ENCODE assay signal across 1 cellular context in the genomic region with DNA sequence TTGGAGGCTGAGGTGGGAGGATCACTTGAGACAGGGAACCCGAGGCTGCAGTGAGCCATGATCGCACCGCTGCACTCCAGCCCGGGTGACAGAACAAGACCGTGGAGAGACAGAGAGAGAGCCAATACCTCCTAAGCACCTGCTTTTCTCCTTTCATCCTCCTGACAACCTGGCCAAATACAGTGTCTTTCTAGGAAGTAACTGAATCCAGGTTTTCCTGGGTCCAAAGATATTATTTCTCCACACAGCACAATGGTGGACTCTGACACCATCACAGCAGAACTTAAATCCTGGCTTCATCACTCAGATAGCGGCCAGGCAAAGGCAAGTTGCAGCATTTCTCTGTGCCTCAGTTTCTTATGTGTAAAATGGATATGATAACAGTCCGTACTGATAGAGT.
TF ChIP-seq lines count a peak whose summit lies in the region.

No MANE protein-coding gene starts in this region.

TF ChIP-seq in SK-N-SH, 30 proteins besides CTCF, POLR2A, EP300 and RAD21:
- TF ChIP-seq FOXM1 (IDR thresholded peaks at IDR 0.05; ENCODE audit: low read depth) (no peak), TCF12 (IDR thresholded peaks at IDR 0.05) (no peak), MEF2A (IDR thresholded peaks at IDR 0.05; ENCODE audit: borderline replicate concordance, low read depth) (no peak), POLR2AphosphoS5 (IDR thresholded peaks at IDR 0.05; ENCODE audit: low read depth, low read length) (no peak), RCOR1 (IDR thresholded peaks at IDR 0.05; ENCODE audit: low read length) (no peak), RXRA (IDR thresholded peaks at IDR 0.05; ENCODE audit: borderline replicate concordance, low read depth) (no peak), REST (IDR thresholded peaks at IDR 0.05; ENCODE audit: low read depth, low read length) (no peak), GATA2 (CRISPR knock-in tag; IDR thresholded peaks at IDR 0.05) (no peak), JUND (IDR thresholded peaks at IDR 0.05) (no peak), YY1 (IDR thresholded peaks at IDR 0.05; ENCODE audit: low read depth) (no peak), FOSL2 (IDR thresholded peaks at IDR 0.05; ENCODE audit: borderline replicate concordance, low read depth) (no peak), EZH2phosphoT487 (IDR thresholded peaks at IDR 0.05; ENCODE audit: borderline replicate concordance, low read depth) (no peak), USF1 (IDR thresholded peaks at IDR 0.05; ENCODE audit: borderline replicate concordance, low read depth) (no peak), NRF1 (IDR thresholded peaks at IDR 0.05; ENCODE audit: low read depth, low read length) (no peak), FOXJ3 (CRISPR knock-in tag; IDR thresholded peaks at IDR 0.05) (no peak), GABPA (IDR thresholded peaks at IDR 0.05; ENCODE audit: low read depth) (no peak), ZBTB33 (IDR thresholded peaks at IDR 0.05; ENCODE audit: borderline replicate concordance, low read depth) (no peak), RFX5 (IDR thresholded peaks at IDR 0.05; ENCODE audit: low read length) (no peak)
- TF ChIP-seq, protein P1, sequence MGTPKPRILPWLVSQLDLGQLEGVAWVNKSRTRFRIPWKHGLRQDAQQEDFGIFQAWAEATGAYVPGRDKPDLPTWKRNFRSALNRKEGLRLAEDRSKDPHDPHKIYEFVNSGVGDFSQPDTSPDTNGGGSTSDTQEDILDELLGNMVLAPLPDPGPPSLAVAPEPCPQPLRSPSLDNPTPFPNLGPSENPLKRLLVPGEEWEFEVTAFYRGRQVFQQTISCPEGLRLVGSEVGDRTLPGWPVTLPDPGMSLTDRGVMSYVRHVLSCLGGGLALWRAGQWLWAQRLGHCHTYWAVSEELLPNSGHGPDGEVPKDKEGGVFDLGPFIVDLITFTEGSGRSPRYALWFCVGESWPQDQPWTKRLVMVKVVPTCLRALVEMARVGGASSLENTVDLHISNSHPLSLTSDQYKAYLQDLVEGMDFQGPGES (IDR thresholded peaks at IDR 0.05; ENCODE audit: low read depth, low read length): no peak
- TF ChIP-seq, protein P2, sequence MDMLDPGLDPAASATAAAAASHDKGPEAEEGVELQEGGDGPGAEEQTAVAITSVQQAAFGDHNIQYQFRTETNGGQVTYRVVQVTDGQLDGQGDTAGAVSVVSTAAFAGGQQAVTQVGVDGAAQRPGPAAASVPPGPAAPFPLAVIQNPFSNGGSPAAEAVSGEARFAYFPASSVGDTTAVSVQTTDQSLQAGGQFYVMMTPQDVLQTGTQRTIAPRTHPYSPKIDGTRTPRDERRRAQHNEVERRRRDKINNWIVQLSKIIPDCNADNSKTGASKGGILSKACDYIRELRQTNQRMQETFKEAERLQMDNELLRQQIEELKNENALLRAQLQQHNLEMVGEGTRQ (IDR thresholded peaks at IDR 0.05; ENCODE audit: borderline replicate concordance, low read depth, low read length): no peak
